21 cellular contexts compared by ENCODE assay signal in genomic region chr11:78250099-78250498, GRCh38.
"Had no signal": no experiment of that assay in that cellular context is flagged by ENCODE, and none has a peak within 500 bp of the region (broad histone marks: within the 10 kb centered on the region; RNA-seq: fewer than 3 reads in every experiment).

No MANE protein-coding gene starts in this region.

- H3K9me3 Mint-ChIP-seq: activated CD4-positive, alpha-beta memory T cell treated with anti-CD3 and anti-CD28 coated beads, Interleukin-2, amount 10 ng/mL, durations not matched to agents 7 days and 5 days; activated naive CD8-positive, alpha-beta T cell treated with anti-CD3 and anti-CD28 coated beads, Interleukin-2, amount 10 ng/mL, durations not matched to agents 7 days and 5 days; T-helper 1 cell treated with Interleukin-12 subunit alpha and Interleukin-12 subunit beta and Interleukin-4 antibody, amounts not matched to agents 30 μg/mL and 1 μg/mL, for 36 hours had no signal

- FAIRE-seq: astrocyte had no signal

- H3K27me3 ChIP-seq: adrenal gland, MG63, Peyer's patch had no signal

- H3K36me3 ChIP-seq: MG63, WERI-Rb-1 had no signal

- ATAC-seq: activated CD4-positive, alpha-beta T cell treated with anti-CD3 and anti-CD28 coated beads for 36 hours had no signal

- H3K4me3 ChIP-seq: adrenal gland, MG63, Peyer's patch had no signal

- H3K27me3 Mint-ChIP-seq: activated CD4-positive, alpha-beta memory T cell treated with anti-CD3 and anti-CD28 coated beads, Interleukin-2, amount 10 ng/mL, durations not matched to agents 7 days and 5 days; activated CD4-positive, alpha-beta T cell treated with anti-CD3 and anti-CD28 coated beads for 36 hours; activated naive CD8-positive, alpha-beta T cell treated with anti-CD3 and anti-CD28 coated beads, Interleukin-2, amount 10 ng/mL, durations not matched to agents 7 days and 5 days; brain had no signal

- H3K27ac Mint-ChIP-seq: activated CD4-positive, alpha-beta memory T cell treated with anti-CD3 and anti-CD28 coated beads, Interleukin-2, amount 10 ng/mL, durations not matched to agents 7 days and 5 days; activated CD4-positive, alpha-beta T cell treated with anti-CD3 and anti-CD28 coated beads for 36 hours; activated naive CD8-positive, alpha-beta T cell treated with anti-CD3 and anti-CD28 coated beads, Interleukin-2, amount 10 ng/mL, durations not matched to agents 7 days and 5 days; brain; T-helper 1 cell treated with Interleukin-12 subunit alpha and Interleukin-12 subunit beta and Interleukin-4 antibody, amounts not matched to agents 30 μg/mL and 1 μg/mL, for 36 hours had no signal

- DNase-seq: activated CD4-positive, alpha-beta memory T cell treated with anti-CD3 and anti-CD28 coated beads, Interleukin-2, amount 10 ng/mL, durations not matched to agents 7 days and 5 days; activated CD4-positive, alpha-beta T cell treated with anti-CD3 and anti-CD28 coated beads for 36 hours; activated CD4-positive, alpha-beta T cell treated with anti-CD3 and anti-CD28 coated beads, Interleukin-2, amount 50 U/mL, for 1 hour; activated naive CD4-positive, alpha-beta T cell treated with anti-CD3 and anti-CD28 coated beads, Interleukin-2, amount 50 U/mL, for 16 hours; activated naive CD8-positive, alpha-beta T cell treated with anti-CD3 and anti-CD28 coated beads, Interleukin-2, amount 10 ng/mL, durations not matched to agents 7 days and 5 days; activated T-cell treated with anti-CD3 and anti-CD28 coated beads for 4 hours; activated T-cell treated with anti-CD3 and anti-CD28 coated beads, Interleukin-2, amount 50 U/mL, for 48 hours; adrenal gland; MG63; MV-4-11; NCI-H1092 treated with DMSO at 0.1 percent for 48 hours; NCI-H1417 treated with DMSO at 0.1 percent for 48 hours; NCI-H1694; NCI-H2029; NCI-H510A treated with DMSO at 0.1 percent for 48 hours; Peyer's patch; SHP77 treated with DMSO at 0.1 percent for 48 hours; WERI-Rb-1 had no signal

- H3K27ac ChIP-seq: Peyer's patch, WERI-Rb-1 had no signal

- H3K4me3 Mint-ChIP-seq: activated CD4-positive, alpha-beta memory T cell treated with anti-CD3 and anti-CD28 coated beads, Interleukin-2, amount 10 ng/mL, durations not matched to agents 7 days and 5 days; activated CD4-positive, alpha-beta T cell treated with anti-CD3 and anti-CD28 coated beads for 36 hours; activated naive CD8-positive, alpha-beta T cell treated with anti-CD3 and anti-CD28 coated beads, Interleukin-2, amount 10 ng/mL, durations not matched to agents 7 days and 5 days; brain; T-helper 1 cell treated with Interleukin-12 subunit alpha and Interleukin-12 subunit beta and Interleukin-4 antibody, amounts not matched to agents 30 μg/mL and 1 μg/mL, for 36 hours had no signal

- H3K9me3 ChIP-seq: adrenal gland, MG63, Peyer's patch had no signal
